ENCODE assay signal across 8 cellular contexts in genomic region chr17:36485805-36486203, GRCh38. TPM values are rescaled to one million over a fixed set of nuclear protein-coding genes. Genes with fewer than 3 reads are reported as not detected.
A peak's percentile ranks its signal among the peaks of the same experiment; 100 is the strongest.
DNase-seq lines count a peak whose midpoint lies in the region; ATAC-seq, FAIRE-seq and TF ChIP-seq lines count a peak whose summit lies in the region.

No MANE protein-coding gene starts in this region.

- H3K9me2 ChIP-seq in MM.1S (replicated peaks; ENCODE audit: insufficient read depth, low read length), result no peaks in the 10 kb centered on the region

- WGBS in pancreas, 2 donors, result 31 to 35% methylated on average over 10 of the region's 10 CpGs

- H3K9me3 ChIP-seq in MM.1S (replicated peaks; ENCODE audit: insufficient read depth, low read length) (no peaks in the 10 kb centered on the region), pancreas (no peaks in the 10 kb centered on the region)

- H3K4me3 ChIP-seq in MM.1S (ENCODE audit: low read length), result peak overlapping the region; percentile 93
- H3K4me3 ChIP-seq in pancreas, result peak overlapping the region; percentile 58 to 98 (median 71)

- peak overlapping the region; percentile 98 to 99 for H3K27ac Mint-ChIP-seq in effector memory CD8-positive, alpha-beta T cell

- H3K4me1 Mint-ChIP-seq in effector memory CD8-positive, alpha-beta T cell (ENCODE audit: low read depth in 2 of 2), result peaks cover 29 to 44% of the 10 kb centered on the region in 2 donors

- H3K9me3 Mint-ChIP-seq in effector memory CD8-positive, alpha-beta T cell, result no peaks in the 10 kb centered on the region

- no peak for FAIRE-seq in pancreas (lab: Jason Lieb, UNC)

- H3K27me3 ChIP-seq in MM.1S (replicated peaks; ENCODE audit: insufficient read depth, low read length) (peaks cover 14% of the 10 kb centered on the region), pancreas (no peaks in the 10 kb centered on the region)

- peak overlapping the region; percentile 97 to 100 for H3K4me3 Mint-ChIP-seq in effector memory CD8-positive, alpha-beta T cell

- peak overlapping the region; percentile 70; the same call in 1 of the 2 replicates for H3K9ac ChIP-seq in MM.1S (ENCODE audit: low read length)

- H3K27ac ChIP-seq in MM.1S (ENCODE audit: low read length) (no peak overlapping the region), pancreas (peak overlapping the region in 1 of 4 donors; percentile 37)

- peak overlapping the region; percentile 96 for H3K4me2 ChIP-seq in MM.1S (ENCODE audit: low read depth, low read length)

- peaks cover 24% of the 10 kb centered on the region for H3K36me3 Mint-ChIP-seq in effector memory CD8-positive, alpha-beta T cell (ENCODE audit: insufficient read depth)

- peak overlapping the region; percentile 95 for H2AFZ ChIP-seq in MM.1S (ENCODE audit: low read length)

- intact Hi-C loops in pancreas (cut with DNase I), result no loop called here

- no peaks in the 10 kb centered on the region for H3K36me3 ChIP-seq in MM.1S (replicated peaks; ENCODE audit: insufficient read depth, low read length)
- H3K36me3 ChIP-seq in pancreas, result no peaks in the 10 kb centered on the region

- H3K4me1 ChIP-seq in MM.1S (ENCODE audit: low read length) (peaks cover 4% of the 10 kb centered on the region; the same call in 1 of the 2 replicates), pancreas (peaks cover 3 to 18% (median 12%) of the 10 kb centered on the region in 3 donors)

- peaks cover 10 to 16% of the 10 kb centered on the region in 2 donors for H3K27me3 Mint-ChIP-seq in effector memory CD8-positive, alpha-beta T cell

- no peaks in the 10 kb centered on the region for H3F3A ChIP-seq in MM.1S (ENCODE audit: insufficient read depth, low read length)

- H3K79me2 ChIP-seq in MM.1S (ENCODE audit: low read length), result peaks cover 41% of the 10 kb centered on the region

- TF ChIP-seq CTCF in GM13976 (IDR thresholded peaks at IDR 0.05; ENCODE audit: borderline replicate concordance, control extremely low read depth, extremely low read depth, insufficient read depth, missing control alignments) (no peak), MM.1S (IDR thresholded peaks at IDR 0.05; ENCODE audit: low read length) (no peak), pancreas (IDR thresholded peaks at IDR 0.05) (no peak)

- DNase-seq in GM13976 (ENCODE audit: low spot score) (peak; percentile 60), MM.1S (no peak), pancreas (peak in 1 of 6 donors; percentile 44), NCI-H446 treated with DMSO at 0.1 percent for 48 hours (lab: John Stamatoyannopoulos, UW) (no peak), HuH-7 (ENCODE audit: low spot score) (no peak)
- DNase-seq in effector memory CD8-positive, alpha-beta T cell, result no peak
- no peak for DNase-seq in activated CD4-positive, alpha-beta T cell treated with anti-CD3 and anti-CD28 coated beads, Interleukin-2, amount 50 U/mL, for 1 hour

- in situ Hi-C loops in GM13976 (cut with MboI; ENCODE audit: low sequenced_read_pairs, unreplicated experiment), result loop anchor here (25.0 kb wide), 1 partner anchor 524 kb away; no protein-coding TSS in a partner anchor

- H4K20me1 ChIP-seq in MM.1S (ENCODE audit: insufficient read depth, low read length), result no peaks in the 10 kb centered on the region; the same call in 1 of the 2 replicates

- no peak for ATAC-seq in effector memory CD8-positive, alpha-beta T cell (replicated peaks)
- ATAC-seq in pancreas (no peak), GM21367 (IDR thresholded peaks at IDR 0.05; ENCODE audit: unreplicated experiment) (no peak)

RNA-seq across cellular contexts. Expression of gene ZNHIT3, which starts 0.7 kb away (rescaled TPM):
- 10 to 100 TPM; 13.6 to 19.2 (median 15.4) TPM for total RNA-seq in pancreas
- polyA plus RNA-seq in pancreas, result 10 to 100 TPM; 20.4 to 31.8 TPM

RNA-seq across cellular contexts. Expression of gene MYO19, which starts 48.9 kb away (rescaled TPM):
- 10 to 100 TPM; 16.4 to 31.9 (median 25.9) TPM for total RNA-seq in pancreas
- 10 to 100 TPM; 31.1 to 46.4 TPM for polyA plus RNA-seq in pancreas

RNA-seq across cellular contexts. Expression of gene PIGW, which starts 49.0 kb away (rescaled TPM):
- total RNA-seq in pancreas, result 1 to 10 TPM; 1.1 to 3.7 (median 2.9) TPM
- polyA plus RNA-seq in pancreas, result 1 to 10 TPM; 2.4 to 3.9 TPM

RNA-seq across cellular contexts. Expression of gene GGNBP2, which starts 58.9 kb away (rescaled TPM):
- total RNA-seq in pancreas, result 10 to 100 TPM; 27.3 to 41.5 (median 36.7) TPM
- polyA plus RNA-seq in pancreas, result 10 to 100 TPM; 28.4 to 41.8 TPM
